In genomic region chr16:58515125-58515870, GRCh38 we compare ENCODE assay signal across 1 cellular context.
TF ChIP-seq lines count a peak whose summit lies in the region.

SETD6 (plus strand) TSS chr16:58515517; CDS start chr16:58515538, 21 bp downstream.

TF ChIP-seq in HepG2, 621 proteins besides CTCF, POLR2A, EP300 and RAD21 (continued from another document and continues in another):
- TF ChIP-seq ZFP62 (CRISPR knock-in tag; IDR thresholded peaks at IDR 0.05), result 0 out of 2 replicates have a peak, but pooled peaks have one; percentile 25
- peak; percentile 46 for TF ChIP-seq PHF5A (CRISPR knock-in tag; IDR thresholded peaks at IDR 0.05; ENCODE audit: low read depth, unreplicated experiment)
- TF ChIP-seq MAF1 (CRISPR knock-in tag; IDR thresholded peaks at IDR 0.05; ENCODE audit: borderline replicate concordance), result 0 out of 2 replicates have a peak, but pooled peaks have one; percentile 77
- peak; percentile 79; the same call in 1 of the 2 replicates for TF ChIP-seq ZNF775 (CRISPR knock-in tag; IDR thresholded peaks at IDR 0.05; ENCODE audit: borderline replicate concordance)
- TF ChIP-seq HIC2 (CRISPR knock-in tag; IDR thresholded peaks at IDR 0.05; ENCODE audit: low read depth), result peak; percentile 63; the same call in 1 of the 2 replicates
- no peak for TF ChIP-seq ZFP36 (IDR thresholded peaks at IDR 0.05; ENCODE audit: borderline replicate concordance, low read depth, low read length, partially characterized antibody)
- peak; percentile 97 for TF ChIP-seq ATF7-NPFF (CRISPR knock-in tag; IDR thresholded peaks at IDR 0.05; ENCODE audit: low read depth)
- peak; percentile 83 for TF ChIP-seq POLR2AphosphoS5 (IDR thresholded peaks at IDR 0.05; ENCODE audit: low read depth, low read length)
- no peak for TF ChIP-seq HNRNPUL1 (IDR thresholded peaks at IDR 0.05; ENCODE audit: low read depth, low read length)
- TF ChIP-seq YY1 (IDR thresholded peaks at IDR 0.05; ENCODE audit: insufficient read depth, insufficient replicate concordance, low read depth, low read length), result peak; percentile 85
- TF ChIP-seq SSRP1 (CRISPR knock-in tag; IDR thresholded peaks at IDR 0.05), result no peak
- TF ChIP-seq ZNF589 (CRISPR knock-in tag; conservative IDR thresholded peaks at IDR 0.05), result peak; percentile 84
- TF ChIP-seq ZXDC (CRISPR knock-in tag; IDR thresholded peaks at IDR 0.05), result peak; percentile 97
- no peak for TF ChIP-seq SRSF9 (IDR thresholded peaks at IDR 0.05; ENCODE audit: borderline replicate concordance, insufficient read depth, low read depth, low read length, poor library complexity, severe bottlenecking)
- TF ChIP-seq ZBTB43 (CRISPR knock-in tag; conservative IDR thresholded peaks at IDR 0.05), result peak; percentile 86
- TF ChIP-seq SMARCC2 (IDR thresholded peaks at IDR 0.05), result no peak
- TF ChIP-seq ZHX2 (IDR thresholded peaks at IDR 0.05; ENCODE audit: low read depth), result peak; percentile 66
- peak; percentile 97 for TF ChIP-seq ZHX2 (CRISPR knock-in tag; IDR thresholded peaks at IDR 0.05; ENCODE audit: borderline replicate concordance)
- no peak for TF ChIP-seq NR3C1 (CRISPR knock-in tag; IDR thresholded peaks at IDR 0.05)
- no peak for TF ChIP-seq RFX1 (IDR thresholded peaks at IDR 0.05)
- TF ChIP-seq ZNF263 (CRISPR knock-in tag; IDR thresholded peaks at IDR 0.05), result peak; percentile 68
- TF ChIP-seq KLF11 (CRISPR knock-in tag; IDR thresholded peaks at IDR 0.05), result peak; percentile 51; the same call in 1 of the 2 replicates
- TF ChIP-seq RORA (CRISPR knock-in tag; IDR thresholded peaks at IDR 0.05), result no peak
- peak; percentile 97 for TF ChIP-seq ZNF451 (CRISPR knock-in tag; IDR thresholded peaks at IDR 0.05)
- peak; percentile 12; the same call in 1 of the 2 replicates for TF ChIP-seq CHD2 (IDR thresholded peaks at IDR 0.05; ENCODE audit: low read depth, low read length)
- TF ChIP-seq MED1 (CRISPR knock-in tag; IDR thresholded peaks at IDR 0.05), result peak; percentile 82
- TF ChIP-seq ZSCAN25 (CRISPR knock-in tag; IDR thresholded peaks at IDR 0.05), result peak; percentile 93
- TF ChIP-seq WIZ (CRISPR knock-in tag; IDR thresholded peaks at IDR 0.05), result peak; percentile 75; the same call in 1 of the 2 replicates
- no peak for TF ChIP-seq CBX2 (IDR thresholded peaks at IDR 0.05; ENCODE audit: low read depth, low read length)
- TF ChIP-seq CBX2 (CRISPR knock-in tag; IDR thresholded peaks at IDR 0.05; ENCODE audit: low read depth), result no peak
- 0 out of 2 replicates have a peak, but pooled peaks have one; percentile 7 for TF ChIP-seq HMG20A (CRISPR knock-in tag; IDR thresholded peaks at IDR 0.05; ENCODE audit: borderline replicate concordance)
- no peak for TF ChIP-seq ZNF75D (CRISPR knock-in tag; IDR thresholded peaks at IDR 0.05; ENCODE audit: borderline replicate concordance)
- TF ChIP-seq BHLHE40 (IDR thresholded peaks at IDR 0.05; ENCODE audit: low read length), result peak; percentile 53; the same call in 1 of the 2 replicates
- no peak; the same call in 1 of the 2 replicates for TF ChIP-seq PAF1 (CRISPR knock-in tag; IDR thresholded peaks at IDR 0.05)
- peak; percentile 73 for TF ChIP-seq RXRB (CRISPR knock-in tag; IDR thresholded peaks at IDR 0.05; ENCODE audit: borderline replicate concordance)
- peak; percentile 93 for TF ChIP-seq KMT2B (CRISPR knock-in tag; IDR thresholded peaks at IDR 0.05)
- TF ChIP-seq ZNF292 (CRISPR knock-in tag; IDR thresholded peaks at IDR 0.05; ENCODE audit: borderline replicate concordance, low read depth), result no peak
- TF ChIP-seq GTF2F1 (IDR thresholded peaks at IDR 0.05; ENCODE audit: low read length), result no peak; the same call in 1 of the 2 replicates
- peak; percentile 92; the same call in 1 of the 2 replicates for TF ChIP-seq ZFP37 (CRISPR knock-in tag; IDR thresholded peaks at IDR 0.05; ENCODE audit: borderline replicate concordance)
- TF ChIP-seq ZNF333 (CRISPR knock-in tag; IDR thresholded peaks at IDR 0.05; ENCODE audit: borderline replicate concordance), result peak; percentile 71
- no peak for TF ChIP-seq CEBPB (IDR thresholded peaks at IDR 0.05; ENCODE audit: borderline replicate concordance, low read depth, low read length)
- TF ChIP-seq SRSF4 (IDR thresholded peaks at IDR 0.05; ENCODE audit: low read depth, low read length, poor library complexity, severe bottlenecking), result peak; percentile 72
- no peak for TF ChIP-seq ZNF17 (CRISPR knock-in tag; IDR thresholded peaks at IDR 0.05)
- TF ChIP-seq EED (CRISPR knock-in tag; IDR thresholded peaks at IDR 0.05), result peak; percentile 88
- peak; percentile 86 for TF ChIP-seq ERF (CRISPR knock-in tag; IDR thresholded peaks at IDR 0.05)
- no peak for TF ChIP-seq ZBTB49 (CRISPR knock-in tag; IDR thresholded peaks at IDR 0.05; ENCODE audit: borderline replicate concordance)
- peak; percentile 94; the same call in 1 of the 2 replicates for TF ChIP-seq ZNF766 (CRISPR knock-in tag; IDR thresholded peaks at IDR 0.05; ENCODE audit: borderline replicate concordance)
- TF ChIP-seq SUZ12 (IDR thresholded peaks at IDR 0.05; ENCODE audit: low read depth, low read length), result no peak
- peak; percentile 92 for TF ChIP-seq MEIS1 (CRISPR knock-in tag; IDR thresholded peaks at IDR 0.05; ENCODE audit: borderline replicate concordance)
- TF ChIP-seq ZNF24 (IDR thresholded peaks at IDR 0.05), result no peak
- TF ChIP-seq ZNF501 (CRISPR knock-in tag; IDR thresholded peaks at IDR 0.05), result peak; percentile 93
- TF ChIP-seq SETDB1 (CRISPR knock-in tag; IDR thresholded peaks at IDR 0.05; ENCODE audit: borderline replicate concordance), result no peak; the same call in 1 of the 2 replicates
- no peak for TF ChIP-seq SMARCE1 (IDR thresholded peaks at IDR 0.05; ENCODE audit: borderline replicate concordance)
- TF ChIP-seq ZBTB7B (CRISPR knock-in tag; IDR thresholded peaks at IDR 0.05), result peak; percentile 13; the same call in 1 of the 2 replicates
- TF ChIP-seq ZNF784 (CRISPR knock-in tag; IDR thresholded peaks at IDR 0.05; ENCODE audit: borderline replicate concordance), result peak; percentile 87; the same call in 1 of the 2 replicates
- no peak for TF ChIP-seq PLRG1 (conservative IDR thresholded peaks at IDR 0.05)
- peak; percentile 74; the same call in 1 of the 2 replicates for TF ChIP-seq ZBTB26 (CRISPR knock-in tag; IDR thresholded peaks at IDR 0.05; ENCODE audit: borderline replicate concordance)
- peak; percentile 99 for TF ChIP-seq KDM5B (CRISPR knock-in tag; IDR thresholded peaks at IDR 0.05; ENCODE audit: borderline replicate concordance)
